In genomic region chr7:29883462-29884398, GRCh38 we compare ENCODE assay signal across 11 cellular contexts.
DNase-seq lines count a peak whose midpoint lies in the region; ATAC-seq and TF ChIP-seq lines count a peak whose summit lies in the region.
"Had no signal": no experiment of that assay in that cellular context is flagged by ENCODE, and none has a peak within 500 bp of the region (broad histone marks: within the 10 kb centered on the region; RNA-seq: fewer than 3 reads in every experiment).

No MANE protein-coding gene starts in this region.

- H3K9ac ChIP-seq in colonic mucosa (ENCODE audit: low read depth in 2 of 2, low read length in 2 of 2), result no peak overlapping the region

- H3K36me3 ChIP-seq in colonic mucosa (no peaks in the 10 kb centered on the region), upper lobe of right lung (no peaks in the 10 kb centered on the region)

- intact Hi-C loops in activated naive CD4-positive, alpha-beta T cell treated with anti-CD3 and anti-CD28 coated beads for 36 hours (cut with micrococcal nuclease), result no loop called here
- intact Hi-C loops in colonic mucosa (cut with DNase I), result no loop called here
- intact Hi-C loops in upper lobe of right lung (cut with DNase I), result no loop called here

- peak overlapping the region; percentile 17 for H3K4me3 Mint-ChIP-seq in activated naive CD4-positive, alpha-beta T cell treated with anti-CD3 and anti-CD28 coated beads for 36 hours
- H3K4me3 Mint-ChIP-seq in mesothelial cell of epicardium (peak overlapping the region; percentile 59), HFFc6 (no peak overlapping the region)

- no peak overlapping the region for H3K27ac ChIP-seq in colonic mucosa
- H3K27ac ChIP-seq in upper lobe of right lung, result no peak overlapping the region

- peak overlapping the region; percentile 17 for H3K4me3 ChIP-seq in colonic mucosa
- H3K4me3 ChIP-seq in upper lobe of right lung, result no peak overlapping the region

- CTCF ChIA-PET in activated naive CD4-positive, alpha-beta T cell treated with anti-CD3 and anti-CD28 coated beads for 36 hours (lab: Charles Lee), result no interaction called here

- H3K9me3 ChIP-seq in colonic mucosa, result no peaks in the 10 kb centered on the region
- H3K9me3 ChIP-seq in upper lobe of right lung, result no peaks in the 10 kb centered on the region

- ATAC-seq in activated naive CD4-positive, alpha-beta T cell treated with anti-CD3 and anti-CD28 coated beads, Interleukin-2, amount 50 U/mL, for 72 hours, result no peak
- ATAC-seq in upper lobe of right lung, result peak; percentile 58
- no peak for ATAC-seq in HG02571 (IDR thresholded peaks at IDR 0.05; ENCODE audit: unreplicated experiment)
- no peak for ATAC-seq in GM19395 (IDR thresholded peaks at IDR 0.05; ENCODE audit: unreplicated experiment)

- no peak overlapping the region for H3K27ac Mint-ChIP-seq in activated naive CD4-positive, alpha-beta T cell treated with anti-CD3 and anti-CD28 coated beads for 36 hours
- no peak overlapping the region for H3K27ac Mint-ChIP-seq in activated naive CD4-positive, alpha-beta T cell treated with anti-CD3 and anti-CD28 coated beads, Interleukin-2, amount 50 U/mL, for 72 hours
- no peak overlapping the region for H3K27ac Mint-ChIP-seq in mesothelial cell of epicardium
- H3K27ac Mint-ChIP-seq in HFFc6, result no peak overlapping the region

- H3K27me3 Mint-ChIP-seq in activated naive CD4-positive, alpha-beta T cell treated with anti-CD3 and anti-CD28 coated beads for 36 hours (ENCODE audit: low read depth), result peaks cover 12% of the 10 kb centered on the region
- H3K27me3 Mint-ChIP-seq in mesothelial cell of epicardium (ENCODE audit: low read depth) (peaks cover 16% of the 10 kb centered on the region), HFFc6 (ENCODE audit: insufficient read depth) (peaks cover 19% of the 10 kb centered on the region)

- no peaks in the 10 kb centered on the region for H3K9me3 Mint-ChIP-seq in activated naive CD4-positive, alpha-beta T cell treated with anti-CD3 and anti-CD28 coated beads for 36 hours
- no peaks in the 10 kb centered on the region for H3K9me3 Mint-ChIP-seq in activated naive CD4-positive, alpha-beta T cell treated with anti-CD3 and anti-CD28 coated beads, Interleukin-2, amount 50 U/mL, for 72 hours
- H3K9me3 Mint-ChIP-seq in mesothelial cell of epicardium (no peaks in the 10 kb centered on the region), HFFc6 (no peaks in the 10 kb centered on the region)

- H3K27me3 ChIP-seq in colonic mucosa (no peaks in the 10 kb centered on the region), upper lobe of right lung (peaks cover 10% of the 10 kb centered on the region)

- TF ChIP-seq CTCF in colonic mucosa (IDR thresholded peaks at IDR 0.05), result no peak
- no peak for TF ChIP-seq CTCF in mesothelial cell of epicardium (IDR thresholded peaks at IDR 0.05; ENCODE audit: unreplicated experiment)
- no peak for TF ChIP-seq CTCF in upper lobe of right lung (IDR thresholded peaks at IDR 0.05)
- TF ChIP-seq CTCF in HFFc6 (IDR thresholded peaks at IDR 0.05), result no peak

- no peak for DNase-seq in activated naive CD4-positive, alpha-beta T cell treated with anti-CD3 and anti-CD28 coated beads for 36 hours
- DNase-seq in activated naive CD4-positive, alpha-beta T cell treated with anti-CD3 and anti-CD28 coated beads, Interleukin-2, amount 50 U/mL, for 72 hours (ENCODE audit: low spot score in 2 of 2), result no peak
- DNase-seq in colonic mucosa, result peak; percentile 29
- DNase-seq in mesothelial cell of epicardium (ENCODE audit: low spot score in 2 of 2, unreplicated experiment in 2 of 2), result no peak
- DNase-seq in upper lobe of right lung, result no peak
- no peak for DNase-seq in HFFc6
- DNase-seq: activated CD4-positive, alpha-beta T cell treated with anti-CD3 and anti-CD28 coated beads, Interleukin-2, amount 50 U/mL, for 1 hour; HCEC 1CT; hippocampal formation had no signal

- peaks cover 4% of the 10 kb centered on the region for H3K4me1 ChIP-seq in colonic mucosa
- H3K4me1 ChIP-seq in upper lobe of right lung, result peaks cover 5% of the 10 kb centered on the region

- peaks cover 6% of the 10 kb centered on the region for H3K4me1 Mint-ChIP-seq in activated naive CD4-positive, alpha-beta T cell treated with anti-CD3 and anti-CD28 coated beads for 36 hours (ENCODE audit: low read depth)
- H3K4me1 Mint-ChIP-seq in mesothelial cell of epicardium (peaks cover 15% of the 10 kb centered on the region), HFFc6 (ENCODE audit: low read depth) (no peaks in the 10 kb centered on the region)

- no peaks in the 10 kb centered on the region for H3K36me3 Mint-ChIP-seq in activated naive CD4-positive, alpha-beta T cell treated with anti-CD3 and anti-CD28 coated beads for 36 hours (ENCODE audit: low read depth)
- H3K36me3 Mint-ChIP-seq in activated naive CD4-positive, alpha-beta T cell treated with anti-CD3 and anti-CD28 coated beads, Interleukin-2, amount 50 U/mL, for 72 hours, result no peaks in the 10 kb centered on the region
- peaks cover 5% of the 10 kb centered on the region for H3K36me3 Mint-ChIP-seq in mesothelial cell of epicardium
- no peaks in the 10 kb centered on the region for H3K36me3 Mint-ChIP-seq in HFFc6 (ENCODE audit: low read depth)
